25 cellular contexts compared by ENCODE assay signal in the genomic region with DNA sequence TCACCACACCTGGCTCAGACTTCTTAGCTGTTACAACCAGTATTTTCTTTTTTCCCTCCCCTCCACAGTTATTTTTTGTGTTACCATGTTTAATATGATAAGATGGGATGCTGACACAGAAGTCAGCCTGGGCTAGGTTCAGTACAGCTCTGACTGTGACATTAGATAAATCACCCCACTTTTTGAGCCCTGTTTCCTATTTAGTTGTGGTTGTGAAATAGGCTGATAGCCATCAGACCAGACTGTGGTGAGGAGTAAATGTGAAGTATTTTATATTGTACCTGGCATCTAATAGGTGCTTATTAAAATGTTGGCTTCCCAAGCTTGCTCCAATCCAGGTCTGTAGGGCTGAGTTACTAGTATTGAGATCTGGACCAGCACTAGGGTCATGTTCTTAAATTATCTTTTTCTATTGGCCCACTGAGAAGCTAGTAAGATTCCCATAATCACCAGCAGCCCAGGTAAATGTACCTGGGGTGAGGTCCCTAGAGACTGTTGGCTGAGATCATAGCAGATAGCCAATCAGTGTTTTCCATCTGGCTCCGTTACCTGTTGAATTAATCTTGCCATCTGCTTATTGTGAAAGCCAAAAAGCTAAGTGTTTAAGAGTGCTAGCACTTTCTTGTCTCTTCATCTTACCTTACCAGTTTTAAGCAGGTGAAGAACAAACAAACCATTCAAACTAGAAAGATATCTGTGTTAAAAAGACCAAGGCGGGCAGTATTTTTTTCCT.
"Had no signal": no experiment of that assay in that cellular context is flagged by ENCODE, and none has a peak within 500 bp of the region (broad histone marks: within the 10 kb centered on the region; RNA-seq: fewer than 3 reads in every experiment).

No MANE protein-coding gene starts in this region.

- FAIRE-seq: kidney, pancreas, urothelium cell line had no signal

- H3K4me3 Mint-ChIP-seq: activated naive CD8-positive, alpha-beta T cell treated with anti-CD3 and anti-CD28 coated beads, Interleukin-2, amount 10 ng/mL, durations not matched to agents 7 days and 5 days; activated T-cell treated with anti-CD3 and anti-CD28 coated beads, Interleukin-2, amount 50 U/mL, for 24 hours; nephron progenitor cell; stimulated activated naive CD8-positive, alpha-beta T cell treated with anti-CD3 and anti-CD28 coated beads, Interleukin-15, amount 100 ng/mL, for 72 hours had no signal

- H3K4me1 ChIP-seq: esophagus squamous epithelium, gastroesophageal sphincter, lower lobe of right lung, pancreas, suprapubic skin, tibial nerve had no signal

- H3K27me3 ChIP-seq: esophagus squamous epithelium, gastroesophageal sphincter, pancreas, suprapubic skin, tibial nerve had no signal

- H3K9me3 Mint-ChIP-seq: activated naive CD8-positive, alpha-beta T cell treated with anti-CD3 and anti-CD28 coated beads, Interleukin-2, amount 10 ng/mL, durations not matched to agents 7 days and 5 days; activated T-cell treated with anti-CD3 and anti-CD28 coated beads, Interleukin-2, amount 50 U/mL, for 24 hours had no signal

- H3K27me3 Mint-ChIP-seq: activated naive CD8-positive, alpha-beta T cell treated with anti-CD3 and anti-CD28 coated beads, Interleukin-2, amount 10 ng/mL, durations not matched to agents 7 days and 5 days; activated T-cell treated with anti-CD3 and anti-CD28 coated beads, Interleukin-2, amount 50 U/mL, for 24 hours; stimulated activated naive CD8-positive, alpha-beta T cell treated with anti-CD3 and anti-CD28 coated beads, Interleukin-15, amount 100 ng/mL, for 72 hours had no signal

- ATAC-seq: gastroesophageal sphincter; mucosa of descending colon; pancreas; right cardiac atrium; stimulated activated naive CD8-positive, alpha-beta T cell treated with anti-CD3 and anti-CD28 coated beads, Interleukin-15, amount 100 ng/mL, for 72 hours had no signal

- H3K4me3 ChIP-seq: coronary artery, esophagus squamous epithelium, gastroesophageal sphincter, lower lobe of right lung, mucosa of descending colon, pancreas, suprapubic skin, tibial nerve had no signal

- H3K9me3 ChIP-seq: esophagus squamous epithelium, gastroesophageal sphincter, lower lobe of right lung, mucosa of descending colon, pancreas, suprapubic skin, tibial nerve had no signal

- H3K27ac Mint-ChIP-seq: activated T-cell treated with anti-CD3 and anti-CD28 coated beads, Interleukin-2, amount 50 U/mL, for 24 hours; nephron progenitor cell had no signal

- H3K27ac ChIP-seq: coronary artery, esophagus squamous epithelium, gastroesophageal sphincter, lower lobe of right lung, pancreas, suprapubic skin, tibial nerve had no signal

- DNase-seq: activated CD4-positive, alpha-beta T cell treated with anti-CD3 and anti-CD28 coated beads for 1 hour; activated CD4-positive, alpha-beta T cell treated with anti-CD3 and anti-CD28 coated beads, Interleukin-2, amount 50 U/mL, for 1 hour; activated CD8-positive, alpha-beta memory T cell treated with anti-CD3 and anti-CD28 coated beads for 24 hours; activated CD8-positive, alpha-beta memory T cell treated with anti-CD3 and anti-CD28 coated beads, Interleukin-2, amount 50 U/mL, for 4 hours; activated naive CD4-positive, alpha-beta T cell treated with Interleukin-2 at 50 U/mL for 16 hours; activated naive CD8-positive, alpha-beta T cell treated with anti-CD3 and anti-CD28 coated beads, Interleukin-2, amount 10 ng/mL, durations not matched to agents 7 days and 5 days; activated T-cell treated with anti-CD3 and anti-CD28 coated beads, Interleukin-2, amount 50 U/mL, for 24 hours; amygdala; cerebellar nuclear complex; esophagus squamous epithelium; head of caudate nucleus; kidney; lower lobe of right lung; mesendoderm; mucosa of descending colon; nephron progenitor cell; pancreas; right cardiac atrium; stimulated activated CD4-positive, alpha-beta T cell treated with anti-CD3 and anti-CD28 coated beads, Interleukin-4, amount 100 ng/mL, for 24 hours; stimulated activated naive CD8-positive, alpha-beta T cell treated with anti-CD3 and anti-CD28 coated beads, Interleukin-15, amount 100 ng/mL, for 72 hours had no signal
